13 cellular contexts compared by ENCODE assay signal in genomic region chr3:126100688-126101301, GRCh38. TPM values are rescaled to one million over a fixed set of nuclear protein-coding genes. Genes with fewer than 3 reads are reported as not detected.
DNase-seq lines count a peak whose midpoint lies in the region; ATAC-seq and TF ChIP-seq lines count a peak whose summit lies in the region.
"Had no signal": no experiment of that assay in that cellular context is flagged by ENCODE, and none has a peak within 500 bp of the region (broad histone marks: within the 10 kb centered on the region; RNA-seq: fewer than 3 reads in every experiment).

No MANE protein-coding gene starts in this region.

- no peak for TF ChIP-seq CTCF in AG04450 (IDR thresholded peaks at IDR 0.05; ENCODE audit: low read depth, low read length)
- TF ChIP-seq CTCF in ascending aorta (IDR thresholded peaks at IDR 0.05): no peak
- no peak for TF ChIP-seq CTCF in kidney epithelial cell (IDR thresholded peaks at IDR 0.05; ENCODE audit: insufficient read depth, low read length, poor library complexity, severe bottlenecking)
- TF ChIP-seq CTCF in GM23338 (conservative IDR thresholded peaks at IDR 0.05; ENCODE audit: low read depth in 2 of 2): no peak

- H3F3A ChIP-seq in GM23338 (replicated peaks; ENCODE audit: low read depth): no peaks in the 10 kb centered on the region

- H3K9me2 ChIP-seq in GM23338 (ENCODE audit: insufficient read depth): no peaks in the 10 kb centered on the region

- no peaks in the 10 kb centered on the region for H3K79me2 ChIP-seq in GM23338 (replicated peaks; ENCODE audit: insufficient read depth)

- H3K36me3 ChIP-seq in ascending aorta: peaks cover 6 to 11% of the 10 kb centered on the region in 2 donors
- no peaks in the 10 kb centered on the region for H3K36me3 ChIP-seq in kidney epithelial cell (ENCODE audit: control insufficient read depth, insufficient read depth, low read length)
- no peaks in the 10 kb centered on the region; the same call in 1 of the 2 replicates for H3K36me3 ChIP-seq in GM23338 (ENCODE audit: insufficient read depth)
- H3K36me3 ChIP-seq: left lung had no signal

- H3K36me3 Mint-ChIP-seq in GM23338 (ENCODE audit: low read depth): peaks cover 16% of the 10 kb centered on the region

- CTCF ChIA-PET in AG04450 (lab: Charles Lee): interaction anchor here (0.8 kb wide), 1 partner anchor 16 kb away, joined by 4 read pairs; no protein-coding TSS in a partner anchor

- H3K4me3 Mint-ChIP-seq in GM23338: no peak overlapping the region

- H4K20me1 ChIP-seq in GM23338 (replicated peaks; ENCODE audit: insufficient read depth): no peaks in the 10 kb centered on the region

- no peak overlapping the region for H2AFZ ChIP-seq in GM23338

- no peaks in the 10 kb centered on the region; the same call in 2 of the 3 replicates for H3K4me1 Mint-ChIP-seq in GM23338

- POLR2A ChIA-PET in AG04450 (lab: Yijun Ruan, JAX): interaction anchor here (0.5 to 1.3 kb wide), 2 partner anchors 16 to 373 kb away, joined by 4 read pairs; no protein-coding TSS in a partner anchor

- peaks cover 9% of the 10 kb centered on the region; the same call in 1 of the 2 replicates for H3K9me3 ChIP-seq in AG04450 (ENCODE audit: control insufficient read depth, insufficient read depth, low read length)
- no peaks in the 10 kb centered on the region for H3K9me3 ChIP-seq in ascending aorta

- peaks cover 29% of the 10 kb centered on the region for H3K9me3 Mint-ChIP-seq in GM23338

- H3K4me1 ChIP-seq in ascending aorta (peaks cover 24 to 46% of the 10 kb centered on the region in 2 donors), GM23338 (ENCODE audit: insufficient read depth) (no peaks in the 10 kb centered on the region)
- H3K4me1 ChIP-seq: left lung had no signal

- no peaks in the 10 kb centered on the region for H3K27me3 Mint-ChIP-seq in GM23338 (ENCODE audit: insufficient read depth, low read depth, poor library complexity)

- no peak overlapping the region for H3K4me2 ChIP-seq in GM23338

- DNase-seq in AG04450 (ENCODE audit: low read depth, low spot score) (peak; percentile 59), H4 (ENCODE audit: low spot score) (peak; percentile 96), ascending aorta (ENCODE audit: low spot score in 2 of 2) (peak in 1 of 2 donors; percentile 86), kidney epithelial cell (ENCODE audit: low read depth) (peak; percentile 38), NCI-H187 treated with DMSO at 0.1 percent for 48 hours (lab: John Stamatoyannopoulos, UW) (no peak), GM23338 (ENCODE audit: low spot score) (no peak), NCI-H1930 (lab: John Stamatoyannopoulos, UW) (no peak)
- DNase-seq: activated gamma-delta T cell; left lung; NCI-H82; stimulated activated CD4-positive, alpha-beta T cell treated with anti-CD3 and anti-CD28 coated beads, Interleukin-12 subunit alpha, Interleukin-12 subunit beta, amount 100 ng/mL, for 4 hours had no signal

- H3K27ac Mint-ChIP-seq in GM23338: no peak overlapping the region

- H3K27me3 ChIP-seq in AG04450 (ENCODE audit: control insufficient read depth, insufficient read depth, low read length) (peaks cover 3% of the 10 kb centered on the region), ascending aorta (no peaks in the 10 kb centered on the region), kidney epithelial cell (ENCODE audit: control insufficient read depth, insufficient read depth, low read length) (no peaks in the 10 kb centered on the region), GM23338 (ENCODE audit: insufficient read depth) (no peaks in the 10 kb centered on the region)
- H3K27me3 ChIP-seq: left lung had no signal

- no peak overlapping the region for H3K27ac ChIP-seq in AG04450 (ENCODE audit: low read depth, low read length)
- H3K27ac ChIP-seq in ascending aorta: peak overlapping the region; percentile 96 to 98
- no peak overlapping the region for H3K27ac ChIP-seq in GM23338 (ENCODE audit: low read depth)
- H3K27ac ChIP-seq: C4-2B, left lung had no signal

- intact Hi-C loops in ascending aorta (cut with DNase I): loop anchor here (1.0 to 5.0 kb wide), 4 partner anchors 16 to 377 kb away; partner anchors contain the start of genes SLC41A3 and ZXDC

- ATAC-seq in GM21825 (IDR thresholded peaks at IDR 0.05; ENCODE audit: unreplicated experiment): no peak
- ATAC-seq in GM23338: no peak

- H3K4me3 ChIP-seq in AG04450 (ENCODE audit: low read depth, low read length) (no peak overlapping the region), ascending aorta (peak overlapping the region in 1 of 2 donors; percentile 48), kidney epithelial cell (ENCODE audit: low read depth, low read length) (no peak overlapping the region), GM23338 (no peak overlapping the region)
- H3K4me3 ChIP-seq: left lung had no signal

TF ChIP-seq in GM23338, 12 proteins besides CTCF, POLR2A, EP300 and RAD21 (continues in another document):
- no peak for TF ChIP-seq NANOG (IDR thresholded peaks at IDR 0.05; ENCODE audit: borderline replicate concordance)
- TF ChIP-seq, protein P1, sequence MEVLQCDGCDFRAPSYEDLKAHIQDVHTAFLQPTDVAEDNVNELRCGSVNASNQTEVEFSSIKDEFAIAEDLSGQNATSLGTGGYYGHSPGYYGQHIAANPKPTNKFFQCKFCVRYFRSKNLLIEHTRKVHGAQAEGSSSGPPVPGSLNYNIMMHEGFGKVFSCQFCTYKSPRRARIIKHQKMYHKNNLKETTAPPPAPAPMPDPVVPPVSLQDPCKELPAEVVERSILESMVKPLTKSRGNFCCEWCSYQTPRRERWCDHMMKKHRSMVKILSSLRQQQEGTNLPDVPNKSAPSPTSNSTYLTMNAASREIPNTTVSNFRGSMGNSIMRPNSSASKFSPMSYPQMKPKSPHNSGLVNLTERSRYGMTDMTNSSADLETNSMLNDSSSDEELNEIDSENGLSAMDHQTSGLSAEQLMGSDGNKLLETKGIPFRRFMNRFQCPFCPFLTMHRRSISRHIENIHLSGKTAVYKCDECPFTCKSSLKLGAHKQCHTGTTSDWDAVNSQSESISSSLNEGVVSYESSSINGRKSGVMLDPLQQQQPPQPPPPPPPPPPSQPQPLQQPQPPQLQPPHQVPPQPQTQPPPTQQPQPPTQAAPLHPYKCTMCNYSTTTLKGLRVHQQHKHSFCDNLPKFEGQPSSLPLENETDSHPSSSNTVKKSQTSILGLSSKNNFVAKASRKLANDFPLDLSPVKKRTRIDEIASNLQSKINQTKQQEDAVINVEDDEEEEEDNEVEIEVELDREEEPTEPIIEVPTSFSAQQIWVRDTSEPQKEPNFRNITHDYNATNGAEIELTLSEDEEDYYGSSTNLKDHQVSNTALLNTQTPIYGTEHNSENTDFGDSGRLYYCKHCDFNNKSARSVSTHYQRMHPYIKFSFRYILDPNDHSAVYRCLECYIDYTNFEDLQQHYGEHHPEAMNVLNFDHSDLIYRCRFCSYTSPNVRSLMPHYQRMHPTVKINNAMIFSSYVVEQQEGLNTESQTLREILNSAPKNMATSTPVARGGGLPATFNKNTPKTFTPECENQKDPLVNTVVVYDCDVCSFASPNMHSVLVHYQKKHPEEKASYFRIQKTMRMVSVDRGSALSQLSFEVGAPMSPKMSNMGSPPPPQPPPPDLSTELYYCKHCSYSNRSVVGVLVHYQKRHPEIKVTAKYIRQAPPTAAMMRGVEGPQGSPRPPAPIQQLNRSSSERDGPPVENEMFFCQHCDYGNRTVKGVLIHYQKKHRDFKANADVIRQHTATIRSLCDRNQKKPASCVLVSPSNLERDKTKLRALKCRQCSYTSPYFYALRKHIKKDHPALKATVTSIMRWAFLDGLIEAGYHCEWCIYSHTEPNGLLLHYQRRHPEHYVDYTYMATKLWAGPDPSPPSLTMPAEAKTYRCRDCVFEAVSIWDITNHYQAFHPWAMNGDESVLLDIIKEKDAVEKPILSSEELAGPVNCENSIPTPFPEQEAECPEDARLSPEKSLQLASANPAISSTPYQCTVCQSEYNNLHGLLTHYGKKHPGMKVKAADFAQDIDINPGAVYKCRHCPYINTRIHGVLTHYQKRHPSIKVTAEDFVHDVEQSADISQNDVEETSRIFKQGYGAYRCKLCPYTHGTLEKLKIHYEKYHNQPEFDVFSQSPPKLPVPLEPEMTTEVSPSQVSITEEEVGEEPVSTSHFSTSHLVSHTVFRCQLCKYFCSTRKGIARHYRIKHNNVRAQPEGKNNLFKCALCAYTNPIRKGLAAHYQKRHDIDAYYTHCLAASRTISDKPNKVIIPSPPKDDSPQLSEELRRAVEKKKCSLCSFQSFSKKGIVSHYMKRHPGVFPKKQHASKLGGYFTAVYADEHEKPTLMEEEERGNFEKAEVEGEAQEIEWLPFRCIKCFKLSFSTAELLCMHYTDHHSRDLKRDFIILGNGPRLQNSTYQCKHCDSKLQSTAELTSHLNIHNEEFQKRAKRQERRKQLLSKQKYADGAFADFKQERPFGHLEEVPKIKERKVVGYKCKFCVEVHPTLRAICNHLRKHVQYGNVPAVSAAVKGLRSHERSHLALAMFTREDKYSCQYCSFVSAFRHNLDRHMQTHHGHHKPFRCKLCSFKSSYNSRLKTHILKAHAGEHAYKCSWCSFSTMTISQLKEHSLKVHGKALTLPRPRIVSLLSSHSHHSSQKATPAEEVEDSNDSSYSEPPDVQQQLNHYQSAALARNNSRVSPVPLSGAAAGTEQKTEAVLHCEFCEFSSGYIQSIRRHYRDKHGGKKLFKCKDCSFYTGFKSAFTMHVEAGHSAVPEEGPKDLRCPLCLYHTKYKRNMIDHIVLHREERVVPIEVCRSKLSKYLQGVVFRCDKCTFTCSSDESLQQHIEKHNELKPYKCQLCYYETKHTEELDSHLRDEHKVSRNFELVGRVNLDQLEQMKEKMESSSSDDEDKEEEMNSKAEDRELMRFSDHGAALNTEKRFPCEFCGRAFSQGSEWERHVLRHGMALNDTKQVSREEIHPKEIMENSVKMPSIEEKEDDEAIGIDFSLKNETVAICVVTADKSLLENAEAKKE (CRISPR knock-in tag; IDR thresholded peaks at IDR 0.05): no peak
- no peak for TF ChIP-seq ZNF114 (CRISPR knock-in tag; IDR thresholded peaks at IDR 0.05)
- TF ChIP-seq EZH2phosphoT487 (IDR thresholded peaks at IDR 0.05; ENCODE audit: unreplicated experiment): no peak
- no peak for TF ChIP-seq ZNF331 (CRISPR knock-in tag; IDR thresholded peaks at IDR 0.05; ENCODE audit: low read depth)

RNA-seq across cellular contexts. Expression of gene SLC41A3, which starts 16.9 kb away (rescaled TPM):
- polyA plus RNA-seq in AG04450 (2011; rRNA removed) (36.9 and 37.2 TPM in 2 replicates), GM23338 (2016; fragmentation: Nextera tagmentation; extraction: Ambion mirVana) (12.1 and 13.4 TPM in 2 replicates)
- 32.8 and 37.5 TPM in 2 replicates for polyA minus RNA-seq in AG04450 (2011; rRNA and poly(A)+ RNA removed)
- total RNA-seq in H4 (2014; rRNA removed; shearing (Covaris generic)): 34.5 and 43.6 TPM in 2 replicates
- total RNA-seq in ascending aorta (111 TPM), kidney epithelial cell (73.4 and 74.9 TPM in 2 replicates)
- 27.3 and 29.8 TPM in 2 replicates for total RNA-seq in GM23338 (2014; rRNA removed; shearing (Covaris generic))

Comparison
In these comparisons a context has a peak if more than half of its experiments do, and no peak if none do; other contexts are left out.
1. DNase-seq: peak in AG04450 (single experiment), H4 (single experiment) and kidney epithelial cell (single experiment); none in NCI-H187 treated with DMSO at 0.1 percent for 48 hours (single experiment), GM23338 (single experiment) and NCI-H1930 (0 of 2).
2. H3K27ac ChIP-seq: peak in ascending aorta (2 of 2); none in AG04450 (single experiment) and GM23338 (single experiment).